Comparison of ENCODE assay signal across 12 cellular contexts in the genomic region with DNA sequence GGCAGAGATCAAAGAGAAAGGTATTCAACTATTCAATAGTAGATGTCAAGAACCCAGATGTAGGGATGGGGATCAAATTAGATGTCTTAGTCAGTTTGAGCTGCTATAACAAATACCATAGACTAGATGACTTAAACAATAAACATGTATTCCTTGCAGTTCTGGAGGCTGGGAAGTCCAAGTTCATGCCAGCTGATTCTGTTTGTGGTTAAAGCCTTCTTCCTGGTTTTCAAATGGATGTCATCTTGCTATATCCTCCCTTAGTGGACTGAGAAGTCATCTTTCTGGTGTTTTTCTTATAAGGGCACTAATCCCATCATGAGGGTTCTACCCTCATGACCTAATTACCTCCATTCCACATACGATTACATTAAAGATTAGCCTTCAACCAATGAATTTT. TPM values are rescaled to one million over a fixed set of nuclear protein-coding genes. Genes with fewer than 3 reads are reported as not detected.
"Had no signal": no experiment of that assay in that cellular context is flagged by ENCODE, and none has a peak within 500 bp of the region (broad histone marks: within the 10 kb centered on the region; RNA-seq: fewer than 3 reads in every experiment).

No MANE protein-coding gene starts in this region.

- H2AFZ ChIP-seq: GM23248, GM23338 had no signal

- FAIRE-seq: H1, H54 had no signal

- H3K9me3 ChIP-seq: HAP-1 had no signal

- H3K36me3 ChIP-seq: HAP-1 had no signal

- H3K27ac Mint-ChIP-seq: GM23338, H9, HFFc6 had no signal

- H3K9ac ChIP-seq: GM23248 had no signal

- H3K4me3 ChIP-seq: GM23248, GM23338, HAP-1 had no signal

- H3K4me2 ChIP-seq: GM23338 had no signal

- H3K27ac ChIP-seq: GM23248 had no signal

- H3K4me1 ChIP-seq: HAP-1 had no signal

- ATAC-seq: GM23338, HCT116 had no signal

- H3K4me3 Mint-ChIP-seq: GM23338, H9, HFFc6 had no signal

- DNase-seq: GM23248, GOT3, H7, H9, HCEC 1CT, HFFc6 had no signal

RNA-seq across cellular contexts. Expression of a gene that starts 50.5 kb away (rescaled TPM):
- total RNA-seq: GM23248, GM23338, H1, H4, H7, H9, HFFc6 had no signal
- polyA plus RNA-seq: GM23248, GM23338, H1 had no signal
